ENCODE assay signal across 18 cellular contexts in genomic region chr12:33596061-33596460, GRCh38.
A peak's percentile ranks its signal among the peaks of the same experiment; 100 is the strongest.
DNase-seq lines count a peak whose midpoint lies in the region; ATAC-seq, FAIRE-seq and TF ChIP-seq lines count a peak whose summit lies in the region.
"Had no signal": no experiment of that assay in that cellular context is flagged by ENCODE, and none has a peak within 500 bp of the region (broad histone marks: within the 10 kb centered on the region; RNA-seq: fewer than 3 reads in every experiment).

No MANE protein-coding gene starts in this region.

- no TSS peak for BruUV-seq in PC-9 (replicated peaks; lab: Mats Ljungman, UMichigan)

- H3K36me3 ChIP-seq in bronchial epithelial cell (ENCODE audit: control insufficient read depth, insufficient read depth, low read length) (no peaks in the 10 kb centered on the region), thyroid gland (no peaks in the 10 kb centered on the region), suprapubic skin (no peaks in the 10 kb centered on the region), PC-9 (ENCODE audit: low read depth) (no peaks in the 10 kb centered on the region)

- no peaks in the 10 kb centered on the region for H4K20me1 ChIP-seq in PC-9 (ENCODE audit: insufficient read depth)

- POLR2A ChIA-PET in PC-9 (lab: Charles Lee; ENCODE audit: unreplicated experiment), result no interaction called here

- TF ChIP-seq POLR2A in thyroid gland (IDR thresholded peaks at IDR 0.05), result no peak
- TF ChIP-seq POLR2A in suprapubic skin (IDR thresholded peaks at IDR 0.05), result no peak

- FAIRE-seq in bronchial epithelial cell (lab: Jason Lieb, UNC), result no peak
- FAIRE-seq: G401.6, HTR-8/SVneo had no signal

- no peaks in the 10 kb centered on the region for H3K4me1 ChIP-seq in thyroid gland
- H3K4me1 ChIP-seq in suprapubic skin, result no peaks in the 10 kb centered on the region
- H3K4me1 ChIP-seq in PC-9 (replicated peaks; ENCODE audit: insufficient read depth), result no peaks in the 10 kb centered on the region

- CTCF ChIA-PET in PC-9 (lab: Charles Lee), result no interaction called here

- H3K9me3 ChIP-seq in thyroid gland (no peaks in the 10 kb centered on the region), suprapubic skin (no peaks in the 10 kb centered on the region), PC-9 (ENCODE audit: insufficient read depth, low read depth) (0 out of 2 replicates have a peak, but pooled peaks cover 6% of the 10 kb centered on the region)

- H3K4me3 ChIP-seq in bronchial epithelial cell (ENCODE audit: low read depth, low read length) (no peak overlapping the region), thyroid gland (replicated peaks in 1 of 3) (no peak overlapping the region), suprapubic skin (no peak overlapping the region), PC-9 (no peak overlapping the region)

- no peaks in the 10 kb centered on the region for H3F3A ChIP-seq in PC-9 (ENCODE audit: insufficient read depth, low read depth)

- 50% methylated on average over 1 of the region's 1 CpG for WGBS in thyroid gland, 2 donors
- WGBS in suprapubic skin, result 50% methylated on average over 1 of the region's 1 CpG

- H3K27ac ChIP-seq in thyroid gland (no peak overlapping the region), suprapubic skin (no peak overlapping the region), PC-9 (no peak overlapping the region)
- H3K27ac ChIP-seq: C4-2B, RWPE1 had no signal

- no peak overlapping the region for H2AFZ ChIP-seq in PC-9

- H3K4me2 ChIP-seq in PC-9, result no peak overlapping the region

- no peak for TF ChIP-seq EP300 in suprapubic skin (IDR thresholded peaks at IDR 0.05)

- no peaks in the 10 kb centered on the region for H3K9me2 ChIP-seq in PC-9 (ENCODE audit: insufficient read depth)

- H3K27me3 ChIP-seq in bronchial epithelial cell (ENCODE audit: control insufficient read depth, insufficient read depth, low read length) (no peaks in the 10 kb centered on the region), thyroid gland (no peaks in the 10 kb centered on the region), suprapubic skin (no peaks in the 10 kb centered on the region), PC-9 (ENCODE audit: insufficient read depth, low read depth) (no peaks in the 10 kb centered on the region)

- H3K79me2 ChIP-seq in PC-9 (ENCODE audit: low read depth), result no peaks in the 10 kb centered on the region

- intact Hi-C loops in thyroid gland (cut with DNase I), result no loop called here
- intact Hi-C loops in PC-9 (cut with micrococcal nuclease; ENCODE audit: unreplicated experiment), result no loop called here

- ATAC-seq in GM18498 (IDR thresholded peaks at IDR 0.05; ENCODE audit: unreplicated experiment), result no peak

- DNase-seq in OCI-M1 (lab: John Stamatoyannopoulos, UW) (peak; percentile 33), bronchial epithelial cell (ENCODE audit: low read depth) (peak; percentile 13), islet precursor cell (peak; percentile 63), thyroid gland (no peak), suprapubic skin (ENCODE audit: low spot score in 2 of 2) (no peak), PC-9 (no peak)
- DNase-seq: AML-193, H9, IMR-90, Karpas-422, NCI-H1694 treated with DMSO at 0.1 percent for 48 hours, NCI-H510A treated with DMSO at 0.1 percent for 48 hours, NCI-H82 had no signal

- TF ChIP-seq CTCF in bronchial epithelial cell (IDR thresholded peaks at IDR 0.05; ENCODE audit: insufficient read depth, low read length, severe bottlenecking) (no peak), thyroid gland (IDR thresholded peaks at IDR 0.05) (no peak), suprapubic skin (IDR thresholded peaks at IDR 0.05) (no peak), PC-9 (conservative IDR thresholded peaks at IDR 0.05) (no peak)

Comparison
In these comparisons a context has a peak if more than half of its experiments do, and no peak if none do; other contexts are left out.
1. DNase-seq: peak in OCI-M1 (single experiment), bronchial epithelial cell (single experiment) and islet precursor cell (single experiment); none in thyroid gland (0 of 2), suprapubic skin (0 of 2) and PC-9 (0 of 2).